ENCODE assay signal across 12 cellular contexts in the genomic region with DNA sequence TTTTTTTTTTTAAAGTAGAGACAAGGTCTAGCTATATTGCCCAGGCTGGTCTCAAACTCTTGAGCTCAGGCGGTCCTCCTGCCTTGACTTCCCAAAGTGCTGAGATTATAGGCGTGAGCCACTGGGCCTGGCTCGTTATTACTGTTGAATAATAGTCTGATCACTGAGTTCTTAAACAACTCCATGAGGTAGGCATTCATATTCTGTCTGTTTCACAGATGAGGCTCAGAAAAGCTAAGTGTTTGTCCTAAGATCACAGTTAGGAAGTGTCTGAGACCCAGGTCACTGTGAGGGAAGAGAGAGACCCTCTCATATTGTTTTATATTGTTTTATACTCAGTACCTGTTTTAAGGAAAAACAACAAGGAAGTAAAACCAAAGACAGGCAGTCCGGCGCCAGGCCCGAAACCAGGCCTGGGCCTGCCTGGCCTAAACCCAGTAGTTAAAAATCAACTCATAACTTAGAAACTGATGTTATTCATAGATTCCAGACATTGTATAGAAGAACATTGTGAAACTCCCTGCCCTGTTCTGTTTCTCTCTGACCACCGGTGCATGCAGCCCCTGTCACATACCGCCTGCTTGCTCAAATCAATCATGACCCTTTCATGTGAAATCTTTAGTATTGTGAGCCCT. TPM values are rescaled to one million over a fixed set of nuclear protein-coding genes. Genes with fewer than 3 reads are reported as not detected.
DNase-seq lines count a peak whose midpoint lies in the region; ATAC-seq, FAIRE-seq and TF ChIP-seq lines count a peak whose summit lies in the region.
"Not testable (repeated sequence)": the region's sequence is repeated elsewhere in the genome, so short reads cannot be mapped to it uniquely, and the experiment has no call there.
"Had no signal": no experiment of that assay in that cellular context is flagged by ENCODE, and none has a peak within 500 bp of the region (broad histone marks: within the 10 kb centered on the region; RNA-seq: fewer than 3 reads in every experiment).

No MANE protein-coding gene starts in this region.

- not testable (repeated sequence) for H3K9me2 ChIP-seq in OCI-LY1 (ENCODE audit: low read depth, low read length)

- not testable (repeated sequence) for H3K9me3 Mint-ChIP-seq in activated CD4-positive, alpha-beta T cell treated with anti-CD3 and anti-CD28 coated beads, Interleukin-2, amount 10 ng/mL, durations not matched to agents 7 days and 5 days; dendritic cell treated with granulocyte-macrophage colony-stimulating factor and Interleukin-4, amounts not matched to agents 40 ng/mL and 50 ng/mL, for 4 days; memory B cell; stimulated activated memory B cell treated with anti-CD40 and anti-IgM and Interleukin-4, amounts not matched to agents 10 μg/mL and 1 μg/mL and 100 μg/mL, for 72 hours

- DNase-seq in Caki2 (ENCODE audit: low read depth): peak; percentile 73
- DNase-seq in GM19239 (ENCODE audit: insufficient read length, low spot score); activated CD4-positive, alpha-beta T cell treated with anti-CD3 and anti-CD28 coated beads, Interleukin-2, amount 10 ng/mL, durations not matched to agents 7 days and 5 days; memory B cell (ENCODE audit: low spot score in 2 of 2): not testable (repeated sequence)

- not testable (repeated sequence) for TF ChIP-seq CTCF in OCI-LY1 (IDR thresholded peaks at IDR 0.05; ENCODE audit: low read length)

- peak overlapping the region; percentile 88 for H3K4me2 ChIP-seq in OCI-LY1 (ENCODE audit: low read length)

- H3K27me3 ChIP-seq in OCI-LY1 (ENCODE audit: insufficient read depth, low read length): not testable (repeated sequence)

- in situ Hi-C loops in Caki2 (cut with HindIII; ENCODE audit: low pct_unique_long_range_greater_than_20kb, low sequenced_read_pairs): not testable (repeated sequence)

- not testable (repeated sequence) for H4K20me1 ChIP-seq in OCI-LY1 (ENCODE audit: insufficient read depth, low read length)

- H3K36me3 Mint-ChIP-seq in activated CD4-positive, alpha-beta T cell treated with anti-CD3 and anti-CD28 coated beads, Interleukin-2, amount 10 ng/mL, durations not matched to agents 7 days and 5 days (ENCODE audit: low read depth); dendritic cell treated with granulocyte-macrophage colony-stimulating factor and Interleukin-4, amounts not matched to agents 40 ng/mL and 50 ng/mL, for 4 days (ENCODE audit: low read depth); memory B cell: not testable (repeated sequence)
- H3K36me3 Mint-ChIP-seq in stimulated activated memory B cell treated with anti-CD40 and anti-IgM and Interleukin-4, amounts not matched to agents 10 μg/mL and 1 μg/mL and 100 μg/mL, for 72 hours: peaks cover 50% of the 10 kb centered on the region

- CTCF ChIA-PET in activated CD4-positive, alpha-beta T cell treated with anti-CD3 and anti-CD28 coated beads, Interleukin-2, amount 10 ng/mL, durations not matched to agents 7 days and 5 days (lab: Charles Lee): interaction anchor here (0.6 to 1.2 kb wide), 2 partner anchors 45 to 67 kb away, joined by 3 to 4 read pairs; no protein-coding TSS in a partner anchor

- H3K27ac Mint-ChIP-seq in activated CD4-positive, alpha-beta T cell treated with anti-CD3 and anti-CD28 coated beads, Interleukin-2, amount 10 ng/mL, durations not matched to agents 7 days and 5 days: peak overlapping the region; percentile 54
- H3K27ac Mint-ChIP-seq in dendritic cell treated with granulocyte-macrophage colony-stimulating factor and Interleukin-4, amounts not matched to agents 40 ng/mL and 50 ng/mL, for 4 days: peak overlapping the region; percentile 7
- peak overlapping the region; percentile 91 for H3K27ac Mint-ChIP-seq in memory B cell
- H3K27ac Mint-ChIP-seq in stimulated activated memory B cell treated with anti-CD40 and anti-IgM and Interleukin-4, amounts not matched to agents 10 μg/mL and 1 μg/mL and 100 μg/mL, for 72 hours: peak overlapping the region; percentile 94

- POLR2A ChIA-PET in activated CD4-positive, alpha-beta T cell treated with anti-CD3 and anti-CD28 coated beads, Interleukin-2, amount 10 ng/mL, durations not matched to agents 7 days and 5 days (lab: Charles Lee): not testable (repeated sequence)

- H3K79me2 ChIP-seq in OCI-LY1 (ENCODE audit: insufficient read depth, low read length): not testable (repeated sequence)

- intact Hi-C loops in dendritic cell treated with granulocyte-macrophage colony-stimulating factor and Interleukin-4, amounts not matched to agents 40 ng/mL and 50 ng/mL, for 4 days (cut with micrococcal nuclease): not testable (repeated sequence)

- not testable (repeated sequence) for H3K9me3 ChIP-seq in OCI-LY1 (ENCODE audit: low read length)

- not testable (repeated sequence) for ATAC-seq in memory B cell (ENCODE audit: low read depth); stimulated activated memory B cell treated with anti-CD40 and anti-IgM and Interleukin-4, amounts not matched to agents 10 μg/mL and 1 μg/mL and 100 μg/mL, for 72 hours

- H3K27ac ChIP-seq in OCI-LY1 (ENCODE audit: low read depth, low read length, poor library complexity, severe bottlenecking): peak overlapping the region; percentile 89

- FAIRE-seq in GM19239 (lab: Jason Lieb, UNC): peak; percentile 64

- not testable (repeated sequence) for H3K27me3 Mint-ChIP-seq in activated CD4-positive, alpha-beta T cell treated with anti-CD3 and anti-CD28 coated beads, Interleukin-2, amount 10 ng/mL, durations not matched to agents 7 days and 5 days; dendritic cell treated with granulocyte-macrophage colony-stimulating factor and Interleukin-4, amounts not matched to agents 40 ng/mL and 50 ng/mL, for 4 days; memory B cell; stimulated activated memory B cell treated with anti-CD40 and anti-IgM and Interleukin-4, amounts not matched to agents 10 μg/mL and 1 μg/mL and 100 μg/mL, for 72 hours

- H3F3A ChIP-seq in OCI-LY1 (ENCODE audit: insufficient read depth, low read length): not testable (repeated sequence)

- H3K4me1 Mint-ChIP-seq in activated CD4-positive, alpha-beta T cell treated with anti-CD3 and anti-CD28 coated beads, Interleukin-2, amount 10 ng/mL, durations not matched to agents 7 days and 5 days: peaks cover 43% of the 10 kb centered on the region
- H3K4me1 Mint-ChIP-seq in dendritic cell treated with granulocyte-macrophage colony-stimulating factor and Interleukin-4, amounts not matched to agents 40 ng/mL and 50 ng/mL, for 4 days (ENCODE audit: low read depth): peaks cover 46% of the 10 kb centered on the region
- peaks cover 53% of the 10 kb centered on the region for H3K4me1 Mint-ChIP-seq in memory B cell
- H3K4me1 Mint-ChIP-seq in stimulated activated memory B cell treated with anti-CD40 and anti-IgM and Interleukin-4, amounts not matched to agents 10 μg/mL and 1 μg/mL and 100 μg/mL, for 72 hours: peaks cover 86% of the 10 kb centered on the region

- not testable (repeated sequence) for H2AFZ ChIP-seq in OCI-LY1 (ENCODE audit: low read length)

- H3K9ac ChIP-seq in OCI-LY1 (ENCODE audit: low read length): peak overlapping the region; percentile 79

- H3K4me1 ChIP-seq in OCI-LY1 (ENCODE audit: insufficient read depth, low read length, severe bottlenecking): peaks cover 97% of the 10 kb centered on the region

- peak overlapping the region; percentile 65 for H3K4me3 ChIP-seq in OCI-LY1 (ENCODE audit: low read depth, low read length, poor library complexity, severe bottlenecking)

- H3K4me3 Mint-ChIP-seq in activated CD4-positive, alpha-beta T cell treated with anti-CD3 and anti-CD28 coated beads, Interleukin-2, amount 10 ng/mL, durations not matched to agents 7 days and 5 days; dendritic cell treated with granulocyte-macrophage colony-stimulating factor and Interleukin-4, amounts not matched to agents 40 ng/mL and 50 ng/mL, for 4 days: not testable (repeated sequence)
- peak overlapping the region; percentile 77 for H3K4me3 Mint-ChIP-seq in memory B cell
- H3K4me3 Mint-ChIP-seq in stimulated activated memory B cell treated with anti-CD40 and anti-IgM and Interleukin-4, amounts not matched to agents 10 μg/mL and 1 μg/mL and 100 μg/mL, for 72 hours: peak overlapping the region; percentile 84

- peaks cover 15% of the 10 kb centered on the region for H3K36me3 ChIP-seq in OCI-LY1 (ENCODE audit: insufficient read depth, low read length)

RNA-seq across cellular contexts. Expression of a gene that starts 0.6 kb away (rescaled TPM):
- 0.14 and 1.1 TPM in 2 replicates for total RNA-seq in Caki2 (2014; rRNA removed; shearing (Covaris generic); ENCODE audit: low replicate concordance)
- total RNA-seq in activated CD4-positive, alpha-beta T cell treated with anti-CD3 and anti-CD28 coated beads, Interleukin-2, amount 10 ng/mL, durations not matched to agents 7 days and 5 days: not detected
- total RNA-seq: A673, Daoy, H1, K562, NCI-H460 had no signal

RNA-seq across cellular contexts. Expression of a gene that starts 28.7 kb away (rescaled TPM):
- 0.54 TPM in 1 of 2 replicates, not detected in the other for total RNA-seq in Caki2 (2014; rRNA removed; shearing (Covaris generic); ENCODE audit: low replicate concordance)
- total RNA-seq in activated CD4-positive, alpha-beta T cell treated with anti-CD3 and anti-CD28 coated beads, Interleukin-2, amount 10 ng/mL, durations not matched to agents 7 days and 5 days: not detected
- total RNA-seq: Daoy, H1, NCI-H460 had no signal

RNA-seq across cellular contexts. Expression of a gene that starts 49.2 kb away (rescaled TPM):
- 1.1 and 1.4 TPM in 2 replicates for total RNA-seq in Caki2 (2014; rRNA removed; shearing (Covaris generic); ENCODE audit: low replicate concordance)
- not detected for total RNA-seq in activated CD4-positive, alpha-beta T cell treated with anti-CD3 and anti-CD28 coated beads, Interleukin-2, amount 10 ng/mL, durations not matched to agents 7 days and 5 days
- total RNA-seq: H1, NCI-H460 had no signal

Comparison
In these comparisons a context has a peak if more than half of its experiments do, and no peak if none do; other contexts are left out.
1. H3K27ac Mint-ChIP-seq: peak in every context shown above with its lines; median percentile 94 in stimulated activated memory B cell treated with anti-CD40 and anti-IgM and Interleukin-4, amounts not matched to agents 10 μg/mL and 1 μg/mL and 100 μg/mL, for 72 hours; 91 in memory B cell; 54 in activated CD4-positive, alpha-beta T cell treated with anti-CD3 and anti-CD28 coated beads, Interleukin-2, amount 10 ng/mL, durations not matched to agents 7 days and 5 days; 7 in dendritic cell treated with granulocyte-macrophage colony-stimulating factor and Interleukin-4, amounts not matched to agents 40 ng/mL and 50 ng/mL, for 4 days.